In the genomic region with DNA sequence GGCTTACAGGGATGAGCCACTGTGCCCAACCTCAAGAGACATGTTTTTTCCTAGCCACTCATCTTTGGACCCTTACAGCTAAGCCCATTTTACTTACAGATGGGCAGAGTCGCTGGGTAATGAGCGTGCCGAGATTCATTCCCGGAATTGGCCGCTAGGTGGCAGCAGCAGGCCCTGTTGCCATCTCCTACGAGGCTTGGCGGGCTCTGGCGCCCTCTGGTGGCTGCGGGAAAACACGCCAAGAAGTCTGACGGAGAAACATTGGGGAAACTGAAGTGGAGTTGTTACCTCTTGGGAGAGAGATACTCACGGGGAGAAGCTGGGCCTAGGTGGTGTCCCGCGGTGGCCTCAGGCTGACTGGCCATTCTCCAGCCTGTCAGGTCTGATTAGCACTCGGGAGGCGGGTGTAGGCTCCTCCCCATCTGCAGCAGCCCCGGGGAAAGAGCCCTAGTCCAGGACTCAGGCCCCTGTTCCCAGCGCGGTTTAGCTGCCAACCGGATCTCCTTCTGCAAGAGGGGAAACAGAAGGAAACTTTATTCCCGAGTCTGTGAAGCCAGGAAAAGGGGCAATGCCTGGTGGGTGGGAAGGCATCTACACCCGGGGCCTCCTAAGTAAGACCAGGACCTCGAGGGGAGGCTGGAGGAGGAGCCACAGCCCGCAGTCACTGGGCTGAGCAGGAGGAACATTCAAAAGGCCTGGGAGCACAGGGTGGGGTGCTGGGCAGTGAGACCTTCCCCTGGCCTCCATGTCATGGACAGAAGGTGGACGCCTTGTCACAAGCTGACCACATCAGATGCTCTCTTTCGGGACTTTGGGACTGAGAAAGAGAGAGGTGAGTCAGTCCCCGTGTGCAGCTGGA, we compare ENCODE assay signal across 1 cellular context.
TF ChIP-seq lines count a peak whose summit lies in the region.

No MANE protein-coding gene starts in this region.

TF ChIP-seq in GM12878, 131 proteins besides CTCF, POLR2A, EP300 and RAD21 (continued from another document and continues in another):
- TF ChIP-seq, protein P1, sequence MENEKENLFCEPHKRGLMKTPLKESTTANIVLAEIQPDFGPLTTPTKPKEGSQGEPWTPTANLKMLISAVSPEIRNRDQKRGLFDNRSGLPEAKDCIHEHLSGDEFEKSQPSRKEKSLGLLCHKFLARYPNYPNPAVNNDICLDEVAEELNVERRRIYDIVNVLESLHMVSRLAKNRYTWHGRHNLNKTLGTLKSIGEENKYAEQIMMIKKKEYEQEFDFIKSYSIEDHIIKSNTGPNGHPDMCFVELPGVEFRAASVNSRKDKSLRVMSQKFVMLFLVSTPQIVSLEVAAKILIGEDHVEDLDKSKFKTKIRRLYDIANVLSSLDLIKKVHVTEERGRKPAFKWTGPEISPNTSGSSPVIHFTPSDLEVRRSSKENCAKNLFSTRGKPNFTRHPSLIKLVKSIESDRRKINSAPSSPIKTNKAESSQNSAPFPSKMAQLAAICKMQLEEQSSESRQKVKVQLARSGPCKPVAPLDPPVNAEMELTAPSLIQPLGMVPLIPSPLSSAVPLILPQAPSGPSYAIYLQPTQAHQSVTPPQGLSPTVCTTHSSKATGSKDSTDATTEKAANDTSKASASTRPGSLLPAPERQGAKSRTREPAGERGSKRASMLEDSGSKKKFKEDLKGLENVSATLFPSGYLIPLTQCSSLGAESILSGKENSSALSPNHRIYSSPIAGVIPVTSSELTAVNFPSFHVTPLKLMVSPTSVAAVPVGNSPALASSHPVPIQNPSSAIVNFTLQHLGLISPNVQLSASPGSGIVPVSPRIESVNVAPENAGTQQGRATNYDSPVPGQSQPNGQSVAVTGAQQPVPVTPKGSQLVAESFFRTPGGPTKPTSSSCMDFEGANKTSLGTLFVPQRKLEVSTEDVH (IDR thresholded peaks at IDR 0.05; ENCODE audit: low read depth, partially characterized antibody) = no peak
- TF ChIP-seq STAT3 (IDR thresholded peaks at IDR 0.05; ENCODE audit: low read depth, low read length) (no peak; the same call in 1 of the 2 replicates), NRF1 (conservative IDR thresholded peaks at IDR 0.05; ENCODE audit: low read depth, low read length) (no peak), BMI1 (IDR thresholded peaks at IDR 0.05; ENCODE audit: borderline replicate concordance) (no peak), IRF4 (IDR thresholded peaks at IDR 0.05; ENCODE audit: low read depth, low read length) (peak; percentile 64; the same call in 1 of the 2 replicates), KLF5 (IDR thresholded peaks at IDR 0.05; ENCODE audit: partially characterized antibody) (no peak), PML (IDR thresholded peaks at IDR 0.05; ENCODE audit: low read length) (no peak), MYB (IDR thresholded peaks at IDR 0.05; ENCODE audit: borderline replicate concordance, low read depth, low read length) (no peak), TARDBP (IDR thresholded peaks at IDR 0.05; ENCODE audit: borderline replicate concordance) (no peak), JUNB (IDR thresholded peaks at IDR 0.05) (no peak), SIN3A (IDR thresholded peaks at IDR 0.05; ENCODE audit: low read depth, low read length) (no peak), NBN (IDR thresholded peaks at IDR 0.05) (peak; percentile 46; the same call in 1 of the 2 replicates), BHLHE40 (IDR thresholded peaks at IDR 0.05; ENCODE audit: borderline replicate concordance in 1 of 2, low read depth in 2 of 2, low read length in 1 of 2) (peak; percentile 48 to 75; a peak in 3 of 4 replicates), ASH2L (IDR thresholded peaks at IDR 0.05; ENCODE audit: borderline replicate concordance, low read depth) (no peak), ATF7 (IDR thresholded peaks at IDR 0.05; ENCODE audit: low read depth) (no peak), KDM1A (IDR thresholded peaks at IDR 0.05; ENCODE audit: borderline replicate concordance) (no peak), POLR2AphosphoS5 (IDR thresholded peaks at IDR 0.05; ENCODE audit: low read length) (no peak), NFIC (IDR thresholded peaks at IDR 0.05; ENCODE audit: low read depth, low read length) (no peak), HDAC6 (IDR thresholded peaks at IDR 0.05; ENCODE audit: unreplicated experiment) (no peak), BRCA1 (IDR thresholded peaks at IDR 0.05; ENCODE audit: low read depth, low read length) (no peak), ZNF24 (IDR thresholded peaks at IDR 0.05) (no peak), TCF7 (IDR thresholded peaks at IDR 0.05; ENCODE audit: borderline replicate concordance) (no peak), HDGF (IDR thresholded peaks at IDR 0.05) (peak; percentile 27; the same call in 1 of the 2 replicates), CREB1 (IDR thresholded peaks at IDR 0.05; ENCODE audit: low read depth) (peak; percentile 81)
- TF ChIP-seq, protein P2, sequence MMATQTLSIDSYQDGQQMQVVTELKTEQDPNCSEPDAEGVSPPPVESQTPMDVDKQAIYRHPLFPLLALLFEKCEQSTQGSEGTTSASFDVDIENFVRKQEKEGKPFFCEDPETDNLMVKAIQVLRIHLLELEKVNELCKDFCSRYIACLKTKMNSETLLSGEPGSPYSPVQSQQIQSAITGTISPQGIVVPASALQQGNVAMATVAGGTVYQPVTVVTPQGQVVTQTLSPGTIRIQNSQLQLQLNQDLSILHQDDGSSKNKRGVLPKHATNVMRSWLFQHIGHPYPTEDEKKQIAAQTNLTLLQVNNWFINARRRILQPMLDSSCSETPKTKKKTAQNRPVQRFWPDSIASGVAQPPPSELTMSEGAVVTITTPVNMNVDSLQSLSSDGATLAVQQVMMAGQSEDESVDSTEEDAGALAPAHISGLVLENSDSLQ (IDR thresholded peaks at IDR 0.05) = no peak
- TF ChIP-seq, protein P3, sequence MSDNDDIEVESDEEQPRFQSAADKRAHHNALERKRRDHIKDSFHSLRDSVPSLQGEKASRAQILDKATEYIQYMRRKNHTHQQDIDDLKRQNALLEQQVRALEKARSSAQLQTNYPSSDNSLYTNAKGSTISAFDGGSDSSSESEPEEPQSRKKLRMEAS (IDR thresholded peaks at IDR 0.05; ENCODE audit: low read depth, low read length) = 0 out of 2 replicates have a peak, but pooled peaks have one; percentile 38
- TF ChIP-seq, protein P4, sequence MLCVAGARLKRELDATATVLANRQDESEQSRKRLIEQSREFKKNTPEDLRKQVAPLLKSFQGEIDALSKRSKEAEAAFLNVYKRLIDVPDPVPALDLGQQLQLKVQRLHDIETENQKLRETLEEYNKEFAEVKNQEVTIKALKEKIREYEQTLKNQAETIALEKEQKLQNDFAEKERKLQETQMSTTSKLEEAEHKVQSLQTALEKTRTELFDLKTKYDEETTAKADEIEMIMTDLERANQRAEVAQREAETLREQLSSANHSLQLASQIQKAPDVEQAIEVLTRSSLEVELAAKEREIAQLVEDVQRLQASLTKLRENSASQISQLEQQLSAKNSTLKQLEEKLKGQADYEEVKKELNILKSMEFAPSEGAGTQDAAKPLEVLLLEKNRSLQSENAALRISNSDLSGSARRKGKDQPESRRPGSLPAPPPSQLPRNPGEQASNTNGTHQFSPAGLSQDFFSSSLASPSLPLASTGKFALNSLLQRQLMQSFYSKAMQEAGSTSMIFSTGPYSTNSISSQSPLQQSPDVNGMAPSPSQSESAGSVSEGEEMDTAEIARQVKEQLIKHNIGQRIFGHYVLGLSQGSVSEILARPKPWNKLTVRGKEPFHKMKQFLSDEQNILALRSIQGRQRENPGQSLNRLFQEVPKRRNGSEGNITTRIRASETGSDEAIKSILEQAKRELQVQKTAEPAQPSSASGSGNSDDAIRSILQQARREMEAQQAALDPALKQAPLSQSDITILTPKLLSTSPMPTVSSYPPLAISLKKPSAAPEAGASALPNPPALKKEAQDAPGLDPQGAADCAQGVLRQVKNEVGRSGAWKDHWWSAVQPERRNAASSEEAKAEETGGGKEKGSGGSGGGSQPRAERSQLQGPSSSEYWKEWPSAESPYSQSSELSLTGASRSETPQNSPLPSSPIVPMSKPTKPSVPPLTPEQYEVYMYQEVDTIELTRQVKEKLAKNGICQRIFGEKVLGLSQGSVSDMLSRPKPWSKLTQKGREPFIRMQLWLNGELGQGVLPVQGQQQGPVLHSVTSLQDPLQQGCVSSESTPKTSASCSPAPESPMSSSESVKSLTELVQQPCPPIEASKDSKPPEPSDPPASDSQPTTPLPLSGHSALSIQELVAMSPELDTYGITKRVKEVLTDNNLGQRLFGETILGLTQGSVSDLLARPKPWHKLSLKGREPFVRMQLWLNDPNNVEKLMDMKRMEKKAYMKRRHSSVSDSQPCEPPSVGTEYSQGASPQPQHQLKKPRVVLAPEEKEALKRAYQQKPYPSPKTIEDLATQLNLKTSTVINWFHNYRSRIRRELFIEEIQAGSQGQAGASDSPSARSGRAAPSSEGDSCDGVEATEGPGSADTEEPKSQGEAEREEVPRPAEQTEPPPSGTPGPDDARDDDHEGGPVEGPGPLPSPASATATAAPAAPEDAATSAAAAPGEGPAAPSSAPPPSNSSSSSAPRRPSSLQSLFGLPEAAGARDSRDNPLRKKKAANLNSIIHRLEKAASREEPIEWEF (IDR thresholded peaks at IDR 0.05; ENCODE audit: insufficient replicate concordance, low read depth, low read length) = no peak
- TF ChIP-seq, protein P5, sequence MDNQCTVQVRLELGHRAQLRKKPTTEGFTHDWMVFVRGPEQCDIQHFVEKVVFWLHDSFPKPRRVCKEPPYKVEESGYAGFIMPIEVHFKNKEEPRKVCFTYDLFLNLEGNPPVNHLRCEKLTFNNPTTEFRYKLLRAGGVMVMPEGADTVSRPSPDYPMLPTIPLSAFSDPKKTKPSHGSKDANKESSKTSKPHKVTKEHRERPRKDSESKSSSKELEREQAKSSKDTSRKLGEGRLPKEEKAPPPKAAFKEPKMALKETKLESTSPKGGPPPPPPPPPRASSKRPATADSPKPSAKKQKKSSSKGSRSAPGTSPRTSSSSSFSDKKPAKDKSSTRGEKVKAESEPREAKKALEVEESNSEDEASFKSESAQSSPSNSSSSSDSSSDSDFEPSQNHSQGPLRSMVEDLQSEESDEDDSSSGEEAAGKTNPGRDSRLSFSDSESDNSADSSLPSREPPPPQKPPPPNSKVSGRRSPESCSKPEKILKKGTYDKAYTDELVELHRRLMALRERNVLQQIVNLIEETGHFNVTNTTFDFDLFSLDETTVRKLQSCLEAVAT (IDR thresholded peaks at IDR 0.05) = no peak
- TF ChIP-seq, protein P6, sequence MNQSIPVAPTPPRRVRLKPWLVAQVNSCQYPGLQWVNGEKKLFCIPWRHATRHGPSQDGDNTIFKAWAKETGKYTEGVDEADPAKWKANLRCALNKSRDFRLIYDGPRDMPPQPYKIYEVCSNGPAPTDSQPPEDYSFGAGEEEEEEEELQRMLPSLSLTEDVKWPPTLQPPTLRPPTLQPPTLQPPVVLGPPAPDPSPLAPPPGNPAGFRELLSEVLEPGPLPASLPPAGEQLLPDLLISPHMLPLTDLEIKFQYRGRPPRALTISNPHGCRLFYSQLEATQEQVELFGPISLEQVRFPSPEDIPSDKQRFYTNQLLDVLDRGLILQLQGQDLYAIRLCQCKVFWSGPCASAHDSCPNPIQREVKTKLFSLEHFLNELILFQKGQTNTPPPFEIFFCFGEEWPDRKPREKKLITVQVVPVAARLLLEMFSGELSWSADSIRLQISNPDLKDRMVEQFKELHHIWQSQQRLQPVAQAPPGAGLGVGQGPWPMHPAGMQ (IDR thresholded peaks at IDR 0.05; ENCODE audit: borderline replicate concordance) = no peak
- TF ChIP-seq, protein P7, sequence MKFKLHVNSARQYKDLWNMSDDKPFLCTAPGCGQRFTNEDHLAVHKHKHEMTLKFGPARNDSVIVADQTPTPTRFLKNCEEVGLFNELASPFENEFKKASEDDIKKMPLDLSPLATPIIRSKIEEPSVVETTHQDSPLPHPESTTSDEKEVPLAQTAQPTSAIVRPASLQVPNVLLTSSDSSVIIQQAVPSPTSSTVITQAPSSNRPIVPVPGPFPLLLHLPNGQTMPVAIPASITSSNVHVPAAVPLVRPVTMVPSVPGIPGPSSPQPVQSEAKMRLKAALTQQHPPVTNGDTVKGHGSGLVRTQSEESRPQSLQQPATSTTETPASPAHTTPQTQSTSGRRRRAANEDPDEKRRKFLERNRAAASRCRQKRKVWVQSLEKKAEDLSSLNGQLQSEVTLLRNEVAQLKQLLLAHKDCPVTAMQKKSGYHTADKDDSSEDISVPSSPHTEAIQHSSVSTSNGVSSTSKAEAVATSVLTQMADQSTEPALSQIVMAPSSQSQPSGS (IDR thresholded peaks at IDR 0.05; ENCODE audit: low read length) = no peak
- TF ChIP-seq, protein P8, sequence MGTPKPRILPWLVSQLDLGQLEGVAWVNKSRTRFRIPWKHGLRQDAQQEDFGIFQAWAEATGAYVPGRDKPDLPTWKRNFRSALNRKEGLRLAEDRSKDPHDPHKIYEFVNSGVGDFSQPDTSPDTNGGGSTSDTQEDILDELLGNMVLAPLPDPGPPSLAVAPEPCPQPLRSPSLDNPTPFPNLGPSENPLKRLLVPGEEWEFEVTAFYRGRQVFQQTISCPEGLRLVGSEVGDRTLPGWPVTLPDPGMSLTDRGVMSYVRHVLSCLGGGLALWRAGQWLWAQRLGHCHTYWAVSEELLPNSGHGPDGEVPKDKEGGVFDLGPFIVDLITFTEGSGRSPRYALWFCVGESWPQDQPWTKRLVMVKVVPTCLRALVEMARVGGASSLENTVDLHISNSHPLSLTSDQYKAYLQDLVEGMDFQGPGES (IDR thresholded peaks at IDR 0.05) = no peak
- TF ChIP-seq, protein P9, sequence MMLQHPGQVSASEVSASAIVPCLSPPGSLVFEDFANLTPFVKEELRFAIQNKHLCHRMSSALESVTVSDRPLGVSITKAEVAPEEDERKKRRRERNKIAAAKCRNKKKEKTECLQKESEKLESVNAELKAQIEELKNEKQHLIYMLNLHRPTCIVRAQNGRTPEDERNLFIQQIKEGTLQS (IDR thresholded peaks at IDR 0.05; ENCODE audit: borderline replicate concordance, extremely low read depth, low read depth, low read length) = peak; percentile 62; the same call in 1 of the 2 replicates
- TF ChIP-seq, protein P10, sequence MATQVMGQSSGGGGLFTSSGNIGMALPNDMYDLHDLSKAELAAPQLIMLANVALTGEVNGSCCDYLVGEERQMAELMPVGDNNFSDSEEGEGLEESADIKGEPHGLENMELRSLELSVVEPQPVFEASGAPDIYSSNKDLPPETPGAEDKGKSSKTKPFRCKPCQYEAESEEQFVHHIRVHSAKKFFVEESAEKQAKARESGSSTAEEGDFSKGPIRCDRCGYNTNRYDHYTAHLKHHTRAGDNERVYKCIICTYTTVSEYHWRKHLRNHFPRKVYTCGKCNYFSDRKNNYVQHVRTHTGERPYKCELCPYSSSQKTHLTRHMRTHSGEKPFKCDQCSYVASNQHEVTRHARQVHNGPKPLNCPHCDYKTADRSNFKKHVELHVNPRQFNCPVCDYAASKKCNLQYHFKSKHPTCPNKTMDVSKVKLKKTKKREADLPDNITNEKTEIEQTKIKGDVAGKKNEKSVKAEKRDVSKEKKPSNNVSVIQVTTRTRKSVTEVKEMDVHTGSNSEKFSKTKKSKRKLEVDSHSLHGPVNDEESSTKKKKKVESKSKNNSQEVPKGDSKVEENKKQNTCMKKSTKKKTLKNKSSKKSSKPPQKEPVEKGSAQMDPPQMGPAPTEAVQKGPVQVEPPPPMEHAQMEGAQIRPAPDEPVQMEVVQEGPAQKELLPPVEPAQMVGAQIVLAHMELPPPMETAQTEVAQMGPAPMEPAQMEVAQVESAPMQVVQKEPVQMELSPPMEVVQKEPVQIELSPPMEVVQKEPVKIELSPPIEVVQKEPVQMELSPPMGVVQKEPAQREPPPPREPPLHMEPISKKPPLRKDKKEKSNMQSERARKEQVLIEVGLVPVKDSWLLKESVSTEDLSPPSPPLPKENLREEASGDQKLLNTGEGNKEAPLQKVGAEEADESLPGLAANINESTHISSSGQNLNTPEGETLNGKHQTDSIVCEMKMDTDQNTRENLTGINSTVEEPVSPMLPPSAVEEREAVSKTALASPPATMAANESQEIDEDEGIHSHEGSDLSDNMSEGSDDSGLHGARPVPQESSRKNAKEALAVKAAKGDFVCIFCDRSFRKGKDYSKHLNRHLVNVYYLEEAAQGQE (IDR thresholded peaks at IDR 0.05; ENCODE audit: low read depth, low read length) = no peak
